Comparison of ENCODE assay signal across 8 cellular contexts in the genomic region with DNA sequence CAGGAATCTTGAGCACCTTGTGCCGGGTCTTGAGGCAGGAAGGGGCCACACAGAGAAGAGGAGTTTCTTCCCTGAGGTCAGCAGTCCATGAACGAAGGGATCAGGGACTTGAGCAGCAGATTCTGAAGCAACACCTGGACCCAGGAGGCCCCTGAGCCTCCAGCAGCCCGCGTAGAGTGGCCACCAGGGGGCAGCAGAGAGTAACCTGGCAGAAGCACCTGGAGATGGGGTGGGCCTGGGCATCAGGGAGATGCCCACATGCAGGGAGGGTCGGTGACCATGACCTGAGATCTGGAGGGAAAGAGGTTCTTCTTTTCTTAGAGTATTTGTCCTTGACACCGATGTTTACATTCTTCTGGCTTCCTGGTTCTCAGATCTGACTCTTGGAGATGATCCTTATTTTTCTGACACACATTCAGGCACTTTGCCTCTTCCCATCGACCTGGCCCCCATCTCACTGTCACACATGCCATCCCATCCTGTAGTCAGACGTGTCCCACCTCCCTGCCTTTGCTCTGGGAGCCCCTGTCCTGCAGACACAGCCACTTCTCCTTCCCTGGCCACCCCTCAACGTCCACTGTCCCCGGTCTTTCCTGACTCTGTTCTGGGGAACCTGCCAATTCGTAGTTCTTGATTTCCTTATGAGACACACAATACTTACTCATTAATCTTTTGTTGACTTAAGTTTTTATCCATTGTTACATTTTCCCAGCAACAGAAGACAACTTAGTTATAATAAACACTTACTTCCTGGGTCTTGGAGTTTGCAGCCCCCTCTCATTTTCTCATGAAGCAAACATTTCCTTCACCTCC.
DNase-seq lines count a peak whose midpoint lies in the region; ATAC-seq, FAIRE-seq and TF ChIP-seq lines count a peak whose summit lies in the region.

No MANE protein-coding gene starts in this region.

- intact Hi-C loops in pancreas (cut with DNase I): no loop called here

- TF ChIP-seq CTCF in fibroblast of lung (conservative IDR thresholded peaks at IDR 0.05 in 1 of 2, IDR thresholded peaks at IDR 0.05 in 1 of 2; ENCODE audit: low read depth in 1 of 2, low read length in 2 of 2) (peak; percentile 84 to 95), pancreas (IDR thresholded peaks at IDR 0.05) (peak; percentile 96 to 99 (median 98)), upper lobe of left lung (IDR thresholded peaks at IDR 0.05) (peak; percentile 79 to 95 (median 85))

- FAIRE-seq in pancreas (lab: Jason Lieb, UNC): no peak

- no peak overlapping the region for H3K4me2 ChIP-seq in fibroblast of lung (ENCODE audit: extremely low read depth, insufficient read depth, low read length)

- TF ChIP-seq POLR2A in upper lobe of left lung (IDR thresholded peaks at IDR 0.05): no peak

- 17% methylated on average over 11 of the region's 11 CpGs for WGBS in pancreas, 2 donors
- 18 to 24% methylated on average over 8 to 11 of the region's 11 CpGs for WGBS in upper lobe of left lung, 2 donors

- ATAC-seq in pancreas (peak; percentile 81 to 87 (median 86)), upper lobe of left lung (ENCODE audit: low FRiP score in 2 of 2) (peak; percentile 44 to 61), HG03045 (IDR thresholded peaks at IDR 0.05; ENCODE audit: unreplicated experiment) (no peak)

- H3K9ac ChIP-seq in fibroblast of lung (ENCODE audit: insufficient read depth, low read length): no peak overlapping the region

- H3K9me3 ChIP-seq in fibroblast of lung (ENCODE audit: control insufficient read depth, insufficient read depth, low read depth, low read length) (no peaks in the 10 kb centered on the region), pancreas (no peaks in the 10 kb centered on the region), upper lobe of left lung (no peaks in the 10 kb centered on the region)

- no peaks in the 10 kb centered on the region for H3K36me3 ChIP-seq in fibroblast of lung (ENCODE audit: control insufficient read depth, insufficient read depth, low read length)
- H3K36me3 ChIP-seq in pancreas: no peaks in the 10 kb centered on the region
- no peaks in the 10 kb centered on the region for H3K36me3 ChIP-seq in upper lobe of left lung

- H2AFZ ChIP-seq in fibroblast of lung (ENCODE audit: low read length): no peak overlapping the region

- TF ChIP-seq EP300 in upper lobe of left lung (IDR thresholded peaks at IDR 0.05): no peak

- peak; percentile 23 for DNase-seq in NCI-H345 (lab: John Stamatoyannopoulos, UW)
- DNase-seq in NCI-H345 treated with DMSO at 0.1 percent for 48 hours (lab: John Stamatoyannopoulos, UW; ENCODE audit: unreplicated experiment): no peak
- peak; percentile 3 for DNase-seq in NCI-H774 (lab: John Stamatoyannopoulos, UW)
- peak; percentile 80 for DNase-seq in activated T-cell treated with anti-CD3 and anti-CD28 coated beads, Interleukin-2, amount 50 U/mL, for 1 hour
- DNase-seq in fibroblast of lung (ENCODE audit: low read depth in 2 of 2): peak in 1 of 2 donors; percentile 8
- peak; percentile 50 to 91 (median 78) for DNase-seq in pancreas
- peak; percentile 50 to 68 for DNase-seq in upper lobe of left lung

- no peak overlapping the region for H3K4me3 ChIP-seq in fibroblast of lung (replicated peaks in 1 of 4; ENCODE audit: control extremely low read depth in 1 of 4, insufficient read depth in 1 of 4, low read depth in 3 of 4, low read length in 4 of 4)
- no peak overlapping the region for H3K4me3 ChIP-seq in pancreas
- H3K4me3 ChIP-seq in upper lobe of left lung: no peak overlapping the region

- H3K79me2 ChIP-seq in fibroblast of lung (ENCODE audit: control insufficient read depth, insufficient read depth, low read length): no peaks in the 10 kb centered on the region

- no peaks in the 10 kb centered on the region for H3K4me1 ChIP-seq in fibroblast of lung (ENCODE audit: control insufficient read depth, extremely low read depth, insufficient read depth, low read length)
- peaks cover 0 to 4% (median 0%) of the 10 kb centered on the region in 3 donors for H3K4me1 ChIP-seq in pancreas
- peaks cover 0 to 7% (median 0%) of the 10 kb centered on the region in 4 donors for H3K4me1 ChIP-seq in upper lobe of left lung

- H4K20me1 ChIP-seq in fibroblast of lung (ENCODE audit: control insufficient read depth, extremely low read depth, insufficient read depth, low read length): no peaks in the 10 kb centered on the region

- no peaks in the 10 kb centered on the region for H3K27me3 ChIP-seq in fibroblast of lung (ENCODE audit: control insufficient read depth, insufficient read depth, low read length)
- no peaks in the 10 kb centered on the region for H3K27me3 ChIP-seq in pancreas
- no peaks in the 10 kb centered on the region for H3K27me3 ChIP-seq in upper lobe of left lung

- H3K27ac ChIP-seq in fibroblast of lung (ENCODE audit: insufficient read depth, low read length) (no peak overlapping the region), pancreas (peak overlapping the region in 1 of 4 donors; percentile 8), upper lobe of left lung (no peak overlapping the region)
